ENCODE assay signal across 21 cellular contexts in the genomic region with DNA sequence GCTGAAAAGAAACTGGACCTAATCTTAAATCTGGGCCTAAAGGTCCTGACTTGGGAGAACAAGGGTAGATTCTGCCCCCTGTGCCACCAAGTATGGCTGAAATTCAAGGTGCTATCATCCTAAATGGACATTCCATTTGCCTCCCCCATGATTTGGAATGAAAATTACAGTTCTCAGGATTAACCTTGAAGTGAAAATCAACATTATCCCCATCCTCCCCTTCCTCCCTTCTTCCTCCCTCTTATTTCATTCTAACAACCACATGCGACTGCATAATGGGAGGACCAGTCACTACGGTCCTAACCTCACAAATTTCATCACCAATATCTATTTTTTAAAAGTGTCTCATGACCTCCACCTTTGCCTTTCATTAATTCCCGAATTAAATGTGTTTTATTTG.
DNase-seq lines count a peak whose midpoint lies in the region; ATAC-seq and TF ChIP-seq lines count a peak whose summit lies in the region.
"Had no signal": no experiment of that assay in that cellular context is flagged by ENCODE, and none has a peak within 500 bp of the region (broad histone marks: within the 10 kb centered on the region; RNA-seq: fewer than 3 reads in every experiment).

No MANE protein-coding gene starts in this region.

- H3K27me3 ChIP-seq in gastroesophageal sphincter (no peaks in the 10 kb centered on the region), uterus (no peaks in the 10 kb centered on the region)

- H3K36me3 ChIP-seq in gastroesophageal sphincter (no peaks in the 10 kb centered on the region), uterus (no peaks in the 10 kb centered on the region)

- no peak for TF ChIP-seq EP300 in gastroesophageal sphincter (IDR thresholded peaks at IDR 0.05)

- intact Hi-C loops in uterus (cut with DNase I; ENCODE audit: low total_unique reads), result no loop called here

- DNase-seq in NCI-H82 (lab: John Stamatoyannopoulos, UW), result peak; percentile 24
- no peak for DNase-seq in NCI-H82 treated with DMSO at 0.1 percent for 48 hours (lab: John Stamatoyannopoulos, UW; ENCODE audit: unreplicated experiment)
- no peak for DNase-seq in nephron progenitor cell
- no peak for DNase-seq in uterus
- DNase-seq in GM19240 (ENCODE audit: insufficient read length, low spot score), result no peak
- DNase-seq in NK-92 treated with Interleukin-12 subunit alpha and Interleukin-12 subunit beta, amount 100 ng/mL, for 24 hours (lab: John Stamatoyannopoulos, UW), result no peak
- DNase-seq in activated naive CD4-positive, alpha-beta T cell treated with Interleukin-2 at 50 U/mL for 16 hours, result no peak
- DNase-seq: AML-193; C1 segment of cervical spinal cord; CD8-positive, alpha-beta T cell; KBM-7; NCI-H1105; NCI-H146; NCI-H2029; NCI-H226; NCI-H524; PC-3; RPMI8226; SHP77 had no signal

- H3K27ac Mint-ChIP-seq in nephron progenitor cell, result peak overlapping the region; percentile 57
- H3K27ac Mint-ChIP-seq: CD8-positive, alpha-beta T cell had no signal

- H3K27me3 Mint-ChIP-seq in nephron progenitor cell (ENCODE audit: low read depth, poor library complexity), result no peaks in the 10 kb centered on the region

- WGBS in gastroesophageal sphincter (ENCODE audit: low coverage in 1 of 2), 2 donors, result 29 to 87% methylated on average over 1 to 3 of the region's 3 CpGs

- ATAC-seq in gastroesophageal sphincter, result no peak
- ATAC-seq: CD8-positive, alpha-beta T cell; PC-3 had no signal

- peaks cover 28% of the 10 kb centered on the region for H3K4me1 Mint-ChIP-seq in nephron progenitor cell

- peaks cover 5% of the 10 kb centered on the region for H3K9me3 Mint-ChIP-seq in nephron progenitor cell

- no peak for TF ChIP-seq POLR2A in gastroesophageal sphincter (IDR thresholded peaks at IDR 0.05)
- no peak for TF ChIP-seq POLR2A in uterus (IDR thresholded peaks at IDR 0.05)

- no peak overlapping the region for H3K4me3 Mint-ChIP-seq in nephron progenitor cell
- H3K4me3 Mint-ChIP-seq: CD8-positive, alpha-beta T cell had no signal

- peaks cover 28% of the 10 kb centered on the region for H3K36me3 Mint-ChIP-seq in nephron progenitor cell (ENCODE audit: low read depth)
- H3K36me3 Mint-ChIP-seq: CD8-positive, alpha-beta T cell had no signal

- H3K4me3 ChIP-seq in gastroesophageal sphincter, result no peak overlapping the region
- no peak overlapping the region for H3K4me3 ChIP-seq in uterus

- no peaks in the 10 kb centered on the region for H3K9me3 ChIP-seq in gastroesophageal sphincter
- no peaks in the 10 kb centered on the region for H3K9me3 ChIP-seq in uterus

- TF ChIP-seq CTCF in gastroesophageal sphincter (IDR thresholded peaks at IDR 0.05), result no peak
- no peak for TF ChIP-seq CTCF in nephron progenitor cell (IDR thresholded peaks at IDR 0.05)
- no peak for TF ChIP-seq CTCF in uterus (IDR thresholded peaks at IDR 0.05)

- H3K4me1 ChIP-seq in gastroesophageal sphincter (peaks cover 0 to 62% (median 6%) of the 10 kb centered on the region in 3 donors), uterus (no peaks in the 10 kb centered on the region)

- H3K27ac ChIP-seq in gastroesophageal sphincter (peak overlapping the region; percentile 63 to 96 (median 82)), uterus (peak overlapping the region; percentile 62 to 86)
- H3K27ac ChIP-seq: 22Rv1 had no signal
